In genomic region chr20:51306521-51307358, GRCh38 we compare ENCODE assay signal across 8 cellular contexts.
A peak's percentile ranks its signal among the peaks of the same experiment; 100 is the strongest.
DNase-seq lines count a peak whose midpoint lies in the region; ATAC-seq and TF ChIP-seq lines count a peak whose summit lies in the region.

No MANE protein-coding gene starts in this region.

- no peak overlapping the region for H3K4me3 ChIP-seq in left lung

- DNase-seq in DMS 273 treated with DMSO at 0.1 percent for 48 hours (lab: John Stamatoyannopoulos, UW) = peak; percentile 7
- DNase-seq in NCI-H2227 (lab: John Stamatoyannopoulos, UW; ENCODE audit: unreplicated experiment) = peak; percentile 83
- peak; percentile 63 to 71 for DNase-seq in activated CD4-positive, alpha-beta T cell treated with anti-CD3 and anti-CD28 coated beads for 24 hours (ENCODE audit: low read depth in 2 of 2)
- DNase-seq in cerebellar cortex (ENCODE audit: low spot score) = peak; percentile 82
- peak; percentile 61 to 88 for DNase-seq in left lung
- peak; percentile 15 to 61 (median 57) for DNase-seq in stimulated activated CD4-positive, alpha-beta T cell treated with anti-CD3 and anti-CD28 coated beads, TNF-alpha, amount 100 ng/mL, for 1 hour (ENCODE audit: low read depth in 3 of 3, low spot score in 1 of 3)

- peaks cover 0 to 8% of the 10 kb centered on the region in 2 donors for H3K9me3 ChIP-seq in left lung

- H3K27me3 ChIP-seq in left lung = peaks cover 0 to 17% of the 10 kb centered on the region in 2 donors

- peak; percentile 89 to 94 for TF ChIP-seq CTCF in left lung (IDR thresholded peaks at IDR 0.05)

- ATAC-seq in HG02759 (IDR thresholded peaks at IDR 0.05; ENCODE audit: unreplicated experiment) (peak; percentile 82), left lung (peak; percentile 98), GM21737 (IDR thresholded peaks at IDR 0.05; ENCODE audit: unreplicated experiment) (no peak)

- intact Hi-C loops in left lung (cut with DNase I) = loop anchor here in 1 of 2 donors (5.0 kb wide), 1 partner anchor 314 kb away; no protein-coding TSS in a partner anchor

- H3K27ac ChIP-seq in left lung = no peak overlapping the region

- no peaks in the 10 kb centered on the region for H3K4me1 ChIP-seq in left lung

- H3K36me3 ChIP-seq in left lung = no peaks in the 10 kb centered on the region

Comparison
In these comparisons a context has a peak if more than half of its experiments do, and no peak if none do; other contexts are left out.
1. DNase-seq: peak in every context shown above with its lines; median percentile 83 in NCI-H2227; 82 in cerebellar cortex; 74 in left lung; 67 in activated CD4-positive, alpha-beta T cell treated with anti-CD3 and anti-CD28 coated beads for 24 hours; 57 in stimulated activated CD4-positive, alpha-beta T cell treated with anti-CD3 and anti-CD28 coated beads, TNF-alpha, amount 100 ng/mL, for 1 hour; 7 in DMS 273 treated with DMSO at 0.1 percent for 48 hours.